8 cellular contexts compared by ENCODE assay signal in genomic region chr1:21333824-21334213, GRCh38. TPM values are rescaled to one million over a fixed set of nuclear protein-coding genes. Genes with fewer than 3 reads are reported as not detected.
DNase-seq lines count a peak whose midpoint lies in the region; ATAC-seq and TF ChIP-seq lines count a peak whose summit lies in the region.

No MANE protein-coding gene starts in this region.

- peaks cover 3% of the 10 kb centered on the region for H3K36me3 ChIP-seq in CD4-positive, alpha-beta memory T cell (ENCODE audit: insufficient read depth, low read length)
- H3K36me3 ChIP-seq in PC-3 (ENCODE audit: low read depth, low read length) (peaks cover 1% of the 10 kb centered on the region; the same call in 1 of the 2 replicates), sigmoid colon (peaks cover 0 to 2% (median 0%) of the 10 kb centered on the region in 4 donors)

- ATAC-seq in PC-3 (no peak), GM18873 (IDR thresholded peaks at IDR 0.05; ENCODE audit: low FRiP score, unreplicated experiment) (no peak)

- whole genome bisulfite sequencing in sigmoid colon, 2 donors = 59 to 87% methylated on average over 5 of the region's 5 CpGs

- peaks cover 0 to 13% of the 10 kb centered on the region in 2 donors for H3K36me3 Mint-ChIP-seq in CD4-positive, alpha-beta memory T cell

- peaks cover 65 to 98% (median 82%) of the 10 kb centered on the region in 4 donors for H3K4me1 Mint-ChIP-seq in CD4-positive, alpha-beta memory T cell

- CTCF ChIA-PET in CD4-positive, alpha-beta memory T cell (lab: Charles Lee; ENCODE audit: partially characterized antibody) = interaction anchor here (0.9 to 8.1 kb wide), 16 partner anchors 11 to 102 kb away, joined by 3 to 100 read pairs (median 8); partner anchors contain the start of gene ECE1
- CTCF ChIA-PET in PC-3 (lab: Charles Lee) (interaction anchor here (0.5 to 1.0 kb wide), 4 partner anchors 43 to 101 kb away, joined by 3 to 5 read pairs (median 4); partner anchors contain the start of gene ECE1), GM10248 (lab: Yijun Ruan, JAX) (interaction anchor here (0.5 to 8.3 kb wide), 21 partner anchors 9 to 1706 kb away, joined by 3 to 95 read pairs (median 5); partner anchors contain the start of gene ECE1)

- no peaks in the 10 kb centered on the region for H3K27me3 Mint-ChIP-seq in CD4-positive, alpha-beta memory T cell

- intact Hi-C loops in CD4-positive, alpha-beta memory T cell (cut with micrococcal nuclease) = loop anchor here (1.0 to 2.0 kb wide), 7 partner anchors 9 to 79 kb away; no protein-coding TSS in a partner anchor
- intact Hi-C loops in PC-3 (cut with micrococcal nuclease) (loop anchor here (5.0 kb wide), 1 partner anchor 42 kb away; the partner anchor contains the start of gene ECE1), dorsolateral prefrontal cortex (cut with DNase I) (no loop called here), sigmoid colon (cut with DNase I) (loop anchor here (2.0 to 10.0 kb wide), 3 partner anchors 15 to 601 kb away; partner anchors contain the start of gene HSPG2)

- H3K9ac ChIP-seq in PC-3 (ENCODE audit: low read length) = peak overlapping the region; percentile 72

- H3K27ac ChIP-seq in CD4-positive, alpha-beta memory T cell (ENCODE audit: low read depth, low read length) = peak overlapping the region; percentile 82
- H3K27ac ChIP-seq in PC-3 (ENCODE audit: low read length) (peak overlapping the region; percentile 91), dorsolateral prefrontal cortex (peak overlapping the region in 51 of 59 donors; percentile 14 to 91 (median 73)), sigmoid colon (peak overlapping the region; percentile 61 to 96 (median 91))

- TF ChIP-seq CTCF in PC-3 (conservative IDR thresholded peaks at IDR 0.05; ENCODE audit: low read depth, low read length) (no peak), dorsolateral prefrontal cortex (IDR thresholded peaks at IDR 0.05 in 54 of 56, conservative IDR thresholded peaks at IDR 0.05 in 2 of 56; ENCODE audit: low read depth in 1 of 56, partially characterized antibody in 56 of 56) (no peak), sigmoid colon (IDR thresholded peaks at IDR 0.05) (no peak), GM10248 (IDR thresholded peaks at IDR 0.05; ENCODE audit: control extremely low read depth, extremely low read depth, low read depth, missing control alignments) (no peak)

- peaks cover 94% of the 10 kb centered on the region for H3K4me1 ChIP-seq in CD4-positive, alpha-beta memory T cell (ENCODE audit: insufficient read depth, low read length)
- H3K4me1 ChIP-seq in PC-3 (ENCODE audit: insufficient read depth, low read length) (peaks cover 71% of the 10 kb centered on the region), sigmoid colon (peaks cover 0 to 99% (median 96%) of the 10 kb centered on the region in 4 donors)

- peak overlapping the region; percentile 80 to 94 (median 90) for H3K4me3 Mint-ChIP-seq in CD4-positive, alpha-beta memory T cell

- DNase-seq in CD4-positive, alpha-beta memory T cell = no peak
- DNase-seq in PC-3 (no peak), dorsolateral prefrontal cortex (no peak), sigmoid colon (no peak), NCI-H82 (lab: John Stamatoyannopoulos, UW) (no peak), GM10248 (ENCODE audit: extremely low spot score) (no peak)
- DNase-seq in activated effector memory CD4-positive, alpha-beta T cell treated with anti-CD3 and anti-CD28 coated beads, Interleukin-2, amount 50 U/mL, for 16 hours = no peak

- H3K9me3 Mint-ChIP-seq in CD4-positive, alpha-beta memory T cell = no peaks in the 10 kb centered on the region

- H3F3A ChIP-seq in PC-3 (ENCODE audit: low read length, unreplicated experiment) = no peaks in the 10 kb centered on the region

- no peaks in the 10 kb centered on the region for H4K20me1 ChIP-seq in PC-3 (ENCODE audit: low read length)

- TF ChIP-seq POLR2A in sigmoid colon (IDR thresholded peaks at IDR 0.05) = no peak

- no peaks in the 10 kb centered on the region for H3K9me2 ChIP-seq in PC-3 (replicated peaks; ENCODE audit: low read length)

- no peaks in the 10 kb centered on the region for H3K9me3 ChIP-seq in CD4-positive, alpha-beta memory T cell (ENCODE audit: control insufficient read depth in 1 of 2, low read length in 2 of 2)
- H3K9me3 ChIP-seq in PC-3 (ENCODE audit: low read length) (no peaks in the 10 kb centered on the region), sigmoid colon (no peaks in the 10 kb centered on the region)

- POLR2A ChIA-PET in CD4-positive, alpha-beta memory T cell (lab: Charles Lee; ENCODE audit: partially characterized antibody) = interaction anchor here (0.7 to 11.8 kb wide), 17 partner anchors 10 to 691 kb away, joined by 3 to 267 read pairs (median 7); partner anchors contain the start of genes ECE1 and HP1BP3
- POLR2A ChIA-PET in PC-3 (lab: Charles Lee; ENCODE audit: unreplicated experiment) = interaction anchor here (0.6 to 0.7 kb wide), 2 partner anchors 11 to 73 kb away, joined by 3 to 4 read pairs; no protein-coding TSS in a partner anchor
- POLR2A ChIA-PET in GM10248 (lab: Yijun Ruan, JAX) = interaction anchor here (0.5 to 0.9 kb wide), 6 partner anchors 9 to 717 kb away, joined by 3 to 6 read pairs (median 4); no protein-coding TSS in a partner anchor

- no peak for TF ChIP-seq EP300 in sigmoid colon (IDR thresholded peaks at IDR 0.05)

- peak overlapping the region; percentile 92 to 99 (median 98) for H3K27ac Mint-ChIP-seq in CD4-positive, alpha-beta memory T cell

- H3K27me3 ChIP-seq in CD4-positive, alpha-beta memory T cell (ENCODE audit: insufficient read depth, low read length) = no peaks in the 10 kb centered on the region
- H3K27me3 ChIP-seq in PC-3 (ENCODE audit: low read length) (no peaks in the 10 kb centered on the region), dorsolateral prefrontal cortex (no peaks in the 10 kb centered on the region), sigmoid colon (no peaks in the 10 kb centered on the region)

- H3K4me3 ChIP-seq in CD4-positive, alpha-beta memory T cell (ENCODE audit: low read length in 2 of 2) = no peak overlapping the region
- H3K4me3 ChIP-seq in PC-3 (ENCODE audit: low read length) = peak overlapping the region; percentile 48; the same call in 1 of the 2 replicates
- H3K4me3 ChIP-seq in dorsolateral prefrontal cortex = peak overlapping the region in 8 of 59 donors; percentile 34 to 59 (median 55)
- H3K4me3 ChIP-seq in sigmoid colon = no peak overlapping the region

- H3K4me2 ChIP-seq in PC-3 (ENCODE audit: low read length) = peak overlapping the region; percentile 74

- no peak overlapping the region for H2AFZ ChIP-seq in PC-3 (ENCODE audit: low read length)

- BruUV-seq in PC-3 (replicated peaks; lab: Mats Ljungman, UMichigan) = no TSS peak

- H3K79me2 ChIP-seq in PC-3 (ENCODE audit: low read length) = peaks cover 70% of the 10 kb centered on the region

RNA-seq across cellular contexts. Expression of gene ECE1, which starts 43.6 kb away (rescaled TPM):
- 100 to 1,000 TPM in 1 of 2 experiments, 10 to 100 TPM in 1; 86.0 to 104 TPM for total RNA-seq in CD4-positive, alpha-beta memory T cell
- polyA plus RNA-seq in CD4-positive, alpha-beta memory T cell = 10 to 100 TPM; 10.0 to 65.2 TPM
- total RNA-seq in PC-3 (2014; rRNA removed) (86.8 and 110 TPM in 2 replicates), dorsolateral prefrontal cortex (100 to 1,000 TPM in 2 of 120 experiments, 10 to 100 TPM in 118; 38.8 to 122 (median 62.6) TPM), sigmoid colon (100 to 1,000 TPM in 1 of 4 donors, 10 to 100 TPM in 3; 62.9 to 112 (median 80.8) TPM)
- polyA plus RNA-seq in sigmoid colon = 10 to 100 TPM; 10.2 to 73.8 (median 13.6) TPM

Comparison
In these comparisons a context has a peak if more than half of its experiments do, and no peak if none do; other contexts are left out.
1. intact Hi-C loops: an anchor here in CD4-positive, alpha-beta memory T cell (1.0 to 2.0 kb wide), PC-3 (5.0 kb wide) and sigmoid colon (2.0 to 10.0 kb wide); none called in dorsolateral prefrontal cortex.